Comparison of ENCODE assay signal across 2 cellular contexts in the genomic region with DNA sequence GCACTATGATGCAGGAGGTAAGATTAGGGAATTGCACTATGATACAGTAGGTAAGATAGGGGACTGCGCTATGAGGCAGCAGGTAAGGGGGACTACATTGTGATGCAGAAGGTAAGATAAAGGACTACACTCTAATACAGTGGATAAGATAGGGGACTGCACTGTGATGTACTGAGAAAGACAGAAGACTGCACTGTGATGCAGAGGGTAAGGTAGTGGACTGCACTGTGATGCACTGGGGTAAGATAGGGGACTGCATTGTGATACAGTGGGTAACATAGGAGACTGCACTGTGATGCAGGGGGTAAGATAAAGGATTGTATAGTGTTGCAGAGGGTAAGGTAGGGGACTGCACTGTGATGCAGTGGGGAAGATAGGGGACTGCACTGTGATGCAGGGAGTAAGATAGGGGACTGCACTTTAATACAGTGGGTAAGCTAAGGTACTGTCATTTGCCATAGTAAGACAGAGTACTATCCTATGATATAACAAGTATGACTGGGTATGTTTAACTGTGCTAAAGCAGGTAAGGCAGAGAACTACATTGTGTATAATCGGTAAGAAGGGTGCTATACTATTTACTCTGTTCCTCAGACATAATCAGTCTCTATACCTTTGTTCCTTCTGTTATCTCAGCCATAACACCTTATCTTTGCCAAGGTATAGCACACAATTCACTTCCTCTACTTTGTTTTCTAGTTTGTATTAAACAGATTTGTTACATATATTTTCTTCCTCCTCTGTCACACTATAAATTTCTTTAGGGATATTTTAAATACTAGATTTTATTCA.
TF ChIP-seq lines count a peak whose summit lies in the region.

No MANE protein-coding gene starts in this region.

TF ChIP-seq in HepG2, 621 proteins besides CTCF, POLR2A, EP300 and RAD21:
- no peak for TF ChIP-seq PBX3 (CRISPR knock-in tag; IDR thresholded peaks at IDR 0.05; ENCODE audit: borderline replicate concordance)
- no peak for TF ChIP-seq ZNF460 (CRISPR knock-in tag; IDR thresholded peaks at IDR 0.05; ENCODE audit: borderline replicate concordance)
- no peak for TF ChIP-seq ZNF660 (CRISPR knock-in tag; IDR thresholded peaks at IDR 0.05; ENCODE audit: borderline replicate concordance, low read depth)
- no peak for TF ChIP-seq BORCS8-MEF2B (CRISPR knock-in tag; IDR thresholded peaks at IDR 0.05)
- TF ChIP-seq CBX1 (IDR thresholded peaks at IDR 0.05; ENCODE audit: low read depth) = no peak
- no peak for TF ChIP-seq FOXO4 (CRISPR knock-in tag; conservative IDR thresholded peaks at IDR 0.05)
- no peak for TF ChIP-seq MXD3 (CRISPR knock-in tag; IDR thresholded peaks at IDR 0.05)
- no peak for TF ChIP-seq ZNF605 (CRISPR knock-in tag; IDR thresholded peaks at IDR 0.05)
- TF ChIP-seq, protein P1, sequence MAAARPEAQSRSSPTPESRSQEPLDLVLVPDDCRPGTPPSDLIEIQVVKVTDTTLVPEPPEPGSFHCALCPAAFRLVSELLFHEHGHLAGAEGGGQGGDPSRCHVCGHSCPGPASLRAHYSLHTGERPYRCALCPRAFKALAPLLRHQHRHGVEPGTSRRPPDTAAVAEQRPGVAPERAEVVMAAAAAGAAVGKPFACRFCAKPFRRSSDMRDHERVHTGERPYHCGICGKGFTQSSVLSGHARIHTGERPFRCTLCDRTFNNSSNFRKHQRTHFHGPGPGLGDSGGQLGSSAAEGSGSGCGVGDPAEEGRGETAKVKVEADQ (CRISPR knock-in tag; IDR thresholded peaks at IDR 0.05; ENCODE audit: borderline replicate concordance) = no peak
- no peak for TF ChIP-seq PAXIP1 (CRISPR knock-in tag; conservative IDR thresholded peaks at IDR 0.05)

TF ChIP-seq in GM12878, 131 proteins besides CTCF, POLR2A, EP300 and RAD21:
- TF ChIP-seq ZSCAN29 (IDR thresholded peaks at IDR 0.05) (no peak), NFYA (IDR thresholded peaks at IDR 0.05; ENCODE audit: borderline replicate concordance, low read depth, low read length) (no peak), NR2C2 (IDR thresholded peaks at IDR 0.05; ENCODE audit: borderline replicate concordance, control insufficient read depth, insufficient read length, low read depth) (no peak), MEF2B (IDR thresholded peaks at IDR 0.05; ENCODE audit: partially characterized antibody, poor library complexity, severe bottlenecking) (no peak), MLLT1 (IDR thresholded peaks at IDR 0.05) (no peak), NR2F1 (conservative IDR thresholded peaks at IDR 0.05) (no peak), POU2F2 (IDR thresholded peaks at IDR 0.05; ENCODE audit: borderline replicate concordance, low read depth, low read length) (no peak), FOS (IDR thresholded peaks at IDR 0.05; ENCODE audit: borderline replicate concordance, extremely low read depth, insufficient read length) (no peak), MEF2A (IDR thresholded peaks at IDR 0.05; ENCODE audit: insufficient read depth, low read depth, low read length) (no peak), NFIC (IDR thresholded peaks at IDR 0.05; ENCODE audit: low read depth, low read length) (no peak), SIX5 (IDR thresholded peaks at IDR 0.05; ENCODE audit: low read depth, low read length, severe bottlenecking) (no peak), EZH2 (IDR thresholded peaks at IDR 0.05; ENCODE audit: borderline replicate concordance, control insufficient read depth, low read depth, low read length) (no peak), BCL11A (IDR thresholded peaks at IDR 0.05; ENCODE audit: low read depth, low read length) (no peak)
- TF ChIP-seq, protein P2, sequence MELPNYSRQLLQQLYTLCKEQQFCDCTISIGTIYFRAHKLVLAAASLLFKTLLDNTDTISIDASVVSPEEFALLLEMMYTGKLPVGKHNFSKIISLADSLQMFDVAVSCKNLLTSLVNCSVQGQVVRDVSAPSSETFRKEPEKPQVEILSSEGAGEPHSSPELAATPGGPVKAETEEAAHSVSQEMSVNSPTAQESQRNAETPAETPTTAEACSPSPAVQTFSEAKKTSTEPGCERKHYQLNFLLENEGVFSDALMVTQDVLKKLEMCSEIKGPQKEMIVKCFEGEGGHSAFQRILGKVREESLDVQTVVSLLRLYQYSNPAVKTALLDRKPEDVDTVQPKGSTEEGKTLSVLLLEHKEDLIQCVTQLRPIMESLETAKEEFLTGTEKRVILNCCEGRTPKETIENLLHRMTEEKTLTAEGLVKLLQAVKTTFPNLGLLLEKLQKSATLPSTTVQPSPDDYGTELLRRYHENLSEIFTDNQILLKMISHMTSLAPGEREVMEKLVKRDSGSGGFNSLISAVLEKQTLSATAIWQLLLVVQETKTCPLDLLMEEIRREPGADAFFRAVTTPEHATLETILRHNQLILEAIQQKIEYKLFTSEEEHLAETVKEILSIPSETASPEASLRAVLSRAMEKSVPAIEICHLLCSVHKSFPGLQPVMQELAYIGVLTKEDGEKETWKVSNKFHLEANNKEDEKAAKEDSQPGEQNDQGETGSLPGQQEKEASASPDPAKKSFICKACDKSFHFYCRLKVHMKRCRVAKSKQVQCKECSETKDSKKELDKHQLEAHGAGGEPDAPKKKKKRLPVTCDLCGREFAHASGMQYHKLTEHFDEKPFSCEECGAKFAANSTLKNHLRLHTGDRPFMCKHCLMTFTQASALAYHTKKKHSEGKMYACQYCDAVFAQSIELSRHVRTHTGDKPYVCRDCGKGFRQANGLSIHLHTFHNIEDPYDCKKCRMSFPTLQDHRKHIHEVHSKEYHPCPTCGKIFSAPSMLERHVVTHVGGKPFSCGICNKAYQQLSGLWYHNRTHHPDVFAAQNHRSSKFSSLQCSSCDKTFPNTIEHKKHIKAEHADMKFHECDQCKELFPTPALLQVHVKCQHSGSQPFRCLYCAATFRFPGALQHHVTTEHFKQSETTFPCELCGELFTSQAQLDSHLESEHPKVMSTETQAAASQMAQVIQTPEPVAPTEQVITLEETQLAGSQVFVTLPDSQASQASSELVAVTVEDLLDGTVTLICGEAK (IDR thresholded peaks at IDR 0.05; ENCODE audit: borderline replicate concordance) = no peak
- TF ChIP-seq, protein P3, sequence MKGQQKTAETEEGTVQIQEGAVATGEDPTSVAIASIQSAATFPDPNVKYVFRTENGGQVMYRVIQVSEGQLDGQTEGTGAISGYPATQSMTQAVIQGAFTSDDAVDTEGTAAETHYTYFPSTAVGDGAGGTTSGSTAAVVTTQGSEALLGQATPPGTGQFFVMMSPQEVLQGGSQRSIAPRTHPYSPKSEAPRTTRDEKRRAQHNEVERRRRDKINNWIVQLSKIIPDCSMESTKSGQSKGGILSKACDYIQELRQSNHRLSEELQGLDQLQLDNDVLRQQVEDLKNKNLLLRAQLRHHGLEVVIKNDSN (IDR thresholded peaks at IDR 0.05; ENCODE audit: borderline replicate concordance, extremely low read length, insufficient read depth, low read depth, low read length) = no peak
- TF ChIP-seq, protein P4, sequence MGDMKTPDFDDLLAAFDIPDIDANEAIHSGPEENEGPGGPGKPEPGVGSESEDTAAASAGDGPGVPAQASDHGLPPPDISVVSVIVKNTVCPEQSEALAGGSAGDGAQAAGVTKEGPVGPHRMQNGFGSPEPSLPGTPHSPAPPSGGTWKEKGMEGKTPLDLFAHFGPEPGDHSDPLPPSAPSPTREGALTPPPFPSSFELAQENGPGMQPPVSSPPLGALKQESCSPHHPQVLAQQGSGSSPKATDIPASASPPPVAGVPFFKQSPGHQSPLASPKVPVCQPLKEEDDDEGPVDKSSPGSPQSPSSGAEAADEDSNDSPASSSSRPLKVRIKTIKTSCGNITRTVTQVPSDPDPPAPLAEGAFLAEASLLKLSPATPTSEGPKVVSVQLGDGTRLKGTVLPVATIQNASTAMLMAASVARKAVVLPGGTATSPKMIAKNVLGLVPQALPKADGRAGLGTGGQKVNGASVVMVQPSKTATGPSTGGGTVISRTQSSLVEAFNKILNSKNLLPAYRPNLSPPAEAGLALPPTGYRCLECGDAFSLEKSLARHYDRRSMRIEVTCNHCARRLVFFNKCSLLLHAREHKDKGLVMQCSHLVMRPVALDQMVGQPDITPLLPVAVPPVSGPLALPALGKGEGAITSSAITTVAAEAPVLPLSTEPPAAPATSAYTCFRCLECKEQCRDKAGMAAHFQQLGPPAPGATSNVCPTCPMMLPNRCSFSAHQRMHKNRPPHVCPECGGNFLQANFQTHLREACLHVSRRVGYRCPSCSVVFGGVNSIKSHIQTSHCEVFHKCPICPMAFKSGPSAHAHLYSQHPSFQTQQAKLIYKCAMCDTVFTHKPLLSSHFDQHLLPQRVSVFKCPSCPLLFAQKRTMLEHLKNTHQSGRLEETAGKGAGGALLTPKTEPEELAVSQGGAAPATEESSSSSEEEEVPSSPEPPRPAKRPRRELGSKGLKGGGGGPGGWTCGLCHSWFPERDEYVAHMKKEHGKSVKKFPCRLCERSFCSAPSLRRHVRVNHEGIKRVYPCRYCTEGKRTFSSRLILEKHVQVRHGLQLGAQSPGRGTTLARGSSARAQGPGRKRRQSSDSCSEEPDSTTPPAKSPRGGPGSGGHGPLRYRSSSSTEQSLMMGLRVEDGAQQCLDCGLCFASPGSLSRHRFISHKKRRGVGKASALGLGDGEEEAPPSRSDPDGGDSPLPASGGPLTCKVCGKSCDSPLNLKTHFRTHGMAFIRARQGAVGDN (IDR thresholded peaks at IDR 0.05) = no peak
- TF ChIP-seq, protein P5, sequence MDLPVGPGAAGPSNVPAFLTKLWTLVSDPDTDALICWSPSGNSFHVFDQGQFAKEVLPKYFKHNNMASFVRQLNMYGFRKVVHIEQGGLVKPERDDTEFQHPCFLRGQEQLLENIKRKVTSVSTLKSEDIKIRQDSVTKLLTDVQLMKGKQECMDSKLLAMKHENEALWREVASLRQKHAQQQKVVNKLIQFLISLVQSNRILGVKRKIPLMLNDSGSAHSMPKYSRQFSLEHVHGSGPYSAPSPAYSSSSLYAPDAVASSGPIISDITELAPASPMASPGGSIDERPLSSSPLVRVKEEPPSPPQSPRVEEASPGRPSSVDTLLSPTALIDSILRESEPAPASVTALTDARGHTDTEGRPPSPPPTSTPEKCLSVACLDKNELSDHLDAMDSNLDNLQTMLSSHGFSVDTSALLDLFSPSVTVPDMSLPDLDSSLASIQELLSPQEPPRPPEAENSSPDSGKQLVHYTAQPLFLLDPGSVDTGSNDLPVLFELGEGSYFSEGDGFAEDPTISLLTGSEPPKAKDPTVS (IDR thresholded peaks at IDR 0.05; ENCODE audit: low read depth, low read length) = no peak
